ENCODE assay signal across 10 cellular contexts in the genomic region with DNA sequence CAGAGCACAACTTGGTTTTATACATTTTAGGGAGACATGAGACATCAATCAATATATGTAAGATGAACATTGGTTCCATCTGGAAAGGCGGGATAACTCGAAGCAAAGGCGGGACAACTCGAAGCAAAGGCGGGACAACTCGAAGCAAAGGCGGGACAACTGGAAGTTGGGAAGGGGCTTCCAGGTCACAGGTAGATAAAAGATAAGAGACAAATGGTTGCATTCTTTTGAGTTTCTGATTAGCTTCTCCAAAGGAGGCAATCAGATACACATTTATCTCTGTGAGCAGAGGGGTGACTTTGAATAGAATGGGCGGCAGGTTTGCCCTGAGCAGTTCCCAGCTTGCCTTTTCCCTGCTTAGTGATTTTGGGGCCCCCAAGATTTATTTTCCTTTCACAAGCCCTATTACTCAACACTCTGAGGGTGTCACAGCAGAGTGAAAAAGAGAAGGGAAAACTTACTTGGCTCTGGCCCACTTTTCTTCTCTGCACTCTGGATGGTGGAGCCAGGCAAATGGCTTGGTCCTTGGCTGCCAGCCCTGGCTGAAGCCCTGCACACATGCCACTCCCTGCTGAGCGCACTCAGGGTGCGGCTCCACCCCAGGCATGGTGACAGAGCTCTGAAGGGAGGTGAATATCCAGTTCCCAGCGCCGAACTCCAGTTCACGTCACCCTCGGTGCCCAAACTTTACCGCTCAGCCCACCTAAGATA. TPM values are rescaled to one million over a fixed set of nuclear protein-coding genes. Genes with fewer than 3 reads are reported as not detected.
DNase-seq lines count a peak whose midpoint lies in the region; ATAC-seq, FAIRE-seq and TF ChIP-seq lines count a peak whose summit lies in the region.
"Had no signal": no experiment of that assay in that cellular context is flagged by ENCODE, and none has a peak within 500 bp of the region (broad histone marks: within the 10 kb centered on the region; RNA-seq: fewer than 3 reads in every experiment).

No MANE protein-coding gene starts in this region.

- peaks cover 24% of the 10 kb centered on the region for H3K4me1 Mint-ChIP-seq in astrocyte (ENCODE audit: low read depth, unreplicated experiment)

- ATAC-seq in HG03378 (IDR thresholded peaks at IDR 0.05; ENCODE audit: unreplicated experiment), result no peak
- ATAC-seq in GM21367 (IDR thresholded peaks at IDR 0.05; ENCODE audit: unreplicated experiment), result no peak
- ATAC-seq in GM21390 (IDR thresholded peaks at IDR 0.05; ENCODE audit: unreplicated experiment), result no peak

- DNase-seq in HUDEP-2 (lab: John Stamatoyannopoulos, UW; ENCODE audit: unreplicated experiment in 76 of 76) (peak in 74 of 76 experiments; percentile 10 to 86 (median 69)), astrocyte (ENCODE audit: low read depth) (peak; percentile 55), hypothalamus (lab: John Stamatoyannopoulos, UW) (peak in 28 of 51 donors; percentile 8 to 74 (median 40)), stomach (peak; percentile 89), NCI-H1417 treated with DMSO at 0.1 percent for 48 hours (lab: John Stamatoyannopoulos, UW) (no peak)
- DNase-seq: glutamatergic neuron; stimulated activated CD4-positive, alpha-beta T cell treated with anti-CD3 and anti-CD28 coated beads, Interleukin-15, amount 100 ng/mL, for 24 hours had no signal

- no peak overlapping the region for H3K27ac Mint-ChIP-seq in astrocyte (ENCODE audit: unreplicated experiment)

- H3K27me3 ChIP-seq in astrocyte (ENCODE audit: insufficient read depth, low read length) (no peaks in the 10 kb centered on the region), stomach (no peaks in the 10 kb centered on the region)

- H3K4me1 ChIP-seq in astrocyte (ENCODE audit: insufficient read depth, low read length) (no peaks in the 10 kb centered on the region), stomach (peaks cover 10 to 80% (median 35%) of the 10 kb centered on the region in 4 donors)

- peak overlapping the region; percentile 29 for H3K4me2 ChIP-seq in astrocyte (ENCODE audit: low read length)

- no peaks in the 10 kb centered on the region for H3K27me3 Mint-ChIP-seq in astrocyte (ENCODE audit: low read depth, unreplicated experiment)

- H3K36me3 Mint-ChIP-seq in astrocyte (ENCODE audit: low read depth, unreplicated experiment), result no peaks in the 10 kb centered on the region

- H3K9me3 Mint-ChIP-seq in astrocyte (ENCODE audit: unreplicated experiment), result peaks cover 3% of the 10 kb centered on the region

- H2AFZ ChIP-seq in astrocyte (ENCODE audit: low read depth, low read length), result no peak overlapping the region

- no peak for TF ChIP-seq EP300 in stomach (IDR thresholded peaks at IDR 0.05)

- H3K4me3 Mint-ChIP-seq in astrocyte (ENCODE audit: unreplicated experiment), result no peak overlapping the region

- H4K20me1 ChIP-seq in astrocyte (ENCODE audit: insufficient read depth, low read length), result peaks cover 72% of the 10 kb centered on the region

- peaks cover 63% of the 10 kb centered on the region for H3K79me2 ChIP-seq in astrocyte (ENCODE audit: insufficient read depth, low read length)

- no peak for FAIRE-seq in astrocyte (lab: Jason Lieb, UNC)

- H3K4me3 ChIP-seq in astrocyte (ENCODE audit: insufficient read depth, low read depth, low read length) (no peak overlapping the region), stomach (no peak overlapping the region)

- TF ChIP-seq POLR2A in stomach (IDR thresholded peaks at IDR 0.05), result no peak

- no peak overlapping the region for H3K9ac ChIP-seq in astrocyte (ENCODE audit: low read length)

- H3K9me3 ChIP-seq in astrocyte (ENCODE audit: insufficient read depth, low read depth, low read length), result no peaks in the 10 kb centered on the region
- H3K9me3 ChIP-seq in stomach, result no peaks in the 10 kb centered on the region

- H3K36me3 ChIP-seq in astrocyte (ENCODE audit: insufficient read depth, low read length), result no peaks in the 10 kb centered on the region
- H3K36me3 ChIP-seq in stomach, result no peaks in the 10 kb centered on the region

- intact Hi-C loops in stomach (cut with DNase I; ENCODE audit: low total_unique reads), result no loop called here

- no peak overlapping the region for H3K27ac ChIP-seq in astrocyte (ENCODE audit: low read depth, low read length)
- peak overlapping the region in 3 of 5 donors; percentile 8 to 37 (median 30) for H3K27ac ChIP-seq in stomach

- TF ChIP-seq CTCF in astrocyte (IDR thresholded peaks at IDR 0.05; ENCODE audit: insufficient read depth, low read depth, low read length), result no peak
- TF ChIP-seq CTCF in stomach (IDR thresholded peaks at IDR 0.05), result no peak

- WGBS in stomach, 5 donors, result 52 to 77% (median 59%) methylated on average over 15 of the region's 15 CpGs

RNA-seq across cellular contexts. Expression of gene PARD3, which starts 46.7 kb away (rescaled TPM):
- 35.4 and 35.9 TPM in 2 replicates for total RNA-seq in astrocyte
- 100 to 1,000 TPM in 1 of 5 donors, 10 to 100 TPM in 4; 23.9 to 118 (median 59.8) TPM for total RNA-seq in stomach
- polyA plus RNA-seq in stomach, result 10 to 100 TPM; 13.7 to 23.6 (median 16.6) TPM
